ENCODE assay signal across 16 cellular contexts in genomic region chr5:15948225-15948624, GRCh38.
DNase-seq lines count a peak whose midpoint lies in the region; ATAC-seq and TF ChIP-seq lines count a peak whose summit lies in the region.
"Had no signal": no experiment of that assay in that cellular context is flagged by ENCODE, and none has a peak within 500 bp of the region (broad histone marks: within the 10 kb centered on the region; RNA-seq: fewer than 3 reads in every experiment).

No MANE protein-coding gene starts in this region.

- TF ChIP-seq CTCF in AG09319 (IDR thresholded peaks at IDR 0.05; ENCODE audit: low read depth, low read length) (0 out of 2 replicates have a peak, but pooled peaks have one; percentile 0), LNCaP clone FGC (IDR thresholded peaks at IDR 0.05; ENCODE audit: control insufficient read depth, extremely low read depth, insufficient read depth) (peak; percentile 23; the same call in 1 of the 2 replicates)

- DNase-seq in AG09319 (ENCODE audit: extremely low read depth, low read depth) (no peak), LNCaP clone FGC (ENCODE audit: low read depth) (no peak), dermis blood vessel endothelial cell (peak; percentile 13), medulla oblongata (ENCODE audit: extremely low spot score) (peak; percentile 9), NCI-H82 treated with DMSO at 0.1 percent for 48 hours (lab: John Stamatoyannopoulos, UW; ENCODE audit: unreplicated experiment) (no peak)
- DNase-seq in stimulated activated CD4-positive, alpha-beta T cell treated with anti-CD3 and anti-CD28 coated beads, Interleukin-4, amount 100 ng/mL, for 24 hours = no peak
- no peak for DNase-seq in stimulated activated CD4-positive, alpha-beta T cell treated with anti-CD3 and anti-CD28 coated beads, Interleukin-2, amount 100 ng/mL, for 24 hours
- DNase-seq: BE2C; CD8-positive, alpha-beta T cell; DMS79 treated with DMSO at 0.1 percent for 48 hours; GOT3; KG1; NCI-H1092; NCI-H2107; SHP77 had no signal

- H3K4me3 ChIP-seq in LNCaP clone FGC (ENCODE audit: low read depth, low read length) = no peak overlapping the region

- ATAC-seq in GM18873 (IDR thresholded peaks at IDR 0.05; ENCODE audit: low FRiP score, unreplicated experiment) = no peak
- ATAC-seq: CD8-positive, alpha-beta T cell had no signal

Comparison
In these comparisons a context has a peak if more than half of its experiments do, and no peak if none do; other contexts are left out.
1. DNase-seq: peak in dermis blood vessel endothelial cell (single experiment) and medulla oblongata (single experiment); none in AG09319 (single experiment), LNCaP clone FGC (single experiment), stimulated activated CD4-positive, alpha-beta T cell treated with anti-CD3 and anti-CD28 coated beads, Interleukin-4, amount 100 ng/mL, for 24 hours (single experiment), NCI-H82 treated with DMSO at 0.1 percent for 48 hours (single experiment) and stimulated activated CD4-positive, alpha-beta T cell treated with anti-CD3 and anti-CD28 coated beads, Interleukin-2, amount 100 ng/mL, for 24 hours (0 of 2).